In genomic region chr3:45341876-45342275, GRCh38 we compare ENCODE assay signal across 5 cellular contexts.
"Had no signal": no experiment of that assay in that cellular context is flagged by ENCODE, and none has a peak within 500 bp of the region (broad histone marks: within the 10 kb centered on the region; RNA-seq: fewer than 3 reads in every experiment).

No MANE protein-coding gene starts in this region.

- H3K27ac ChIP-seq: HL-60 had no signal

- H3K4me3 ChIP-seq: K562 had no signal

- DNase-seq: IMR-90, KBM-7, KG1 had no signal
